Comparison of ENCODE assay signal across 20 cellular contexts in the genomic region with DNA sequence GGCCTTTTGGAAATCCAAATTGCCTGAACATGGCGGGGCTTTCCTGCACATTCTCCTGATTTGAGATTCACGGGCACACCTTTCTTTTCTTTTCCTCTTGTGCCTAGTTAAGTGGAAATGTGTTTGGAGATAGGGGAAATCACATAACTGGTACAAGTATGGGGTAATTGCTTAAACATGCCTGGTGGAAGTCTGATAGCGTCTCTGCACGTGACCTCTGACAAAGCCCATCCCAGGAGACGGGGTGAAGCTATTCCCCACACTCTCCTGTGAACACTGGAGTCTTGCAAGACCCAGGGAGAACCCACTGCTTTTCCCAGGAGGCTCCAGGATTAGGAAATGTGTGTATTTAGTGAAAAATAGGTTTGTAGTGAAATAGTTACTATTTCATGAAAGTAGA. TPM values are rescaled to one million over a fixed set of nuclear protein-coding genes. Genes with fewer than 3 reads are reported as not detected.
A peak's percentile ranks its signal among the peaks of the same experiment; 100 is the strongest.
DNase-seq lines count a peak whose midpoint lies in the region; ATAC-seq and TF ChIP-seq lines count a peak whose summit lies in the region.
"Had no signal": no experiment of that assay in that cellular context is flagged by ENCODE, and none has a peak within 500 bp of the region (broad histone marks: within the 10 kb centered on the region; RNA-seq: fewer than 3 reads in every experiment).

No MANE protein-coding gene starts in this region.

- H3K4me1 ChIP-seq in left ventricle myocardium inferior: peaks cover 46% of the 10 kb centered on the region
- H3K4me1 ChIP-seq in urinary bladder (ENCODE audit: insufficient read depth): peaks cover 1% of the 10 kb centered on the region

- H3K4me3 ChIP-seq in left ventricle myocardium inferior (no peak overlapping the region), urinary bladder (ENCODE audit: low read depth, low read length) (no peak overlapping the region)
- H3K4me3 ChIP-seq: BLaER1, GM12878 had no signal

- H3K36me3 ChIP-seq in left ventricle myocardium inferior (peaks cover 57% of the 10 kb centered on the region), urinary bladder (ENCODE audit: insufficient read depth) (peaks cover 6% of the 10 kb centered on the region)

- no peaks in the 10 kb centered on the region for H3K9me3 ChIP-seq in left ventricle myocardium inferior (replicated peaks)
- H3K9me3 ChIP-seq: BLaER1 had no signal

- H3K27me3 ChIP-seq in left ventricle myocardium inferior (ENCODE audit: low read depth): no peaks in the 10 kb centered on the region
- H3K27me3 ChIP-seq: BLaER1 had no signal

- TF ChIP-seq CTCF in left ventricle myocardium inferior (IDR thresholded peaks at IDR 0.05; ENCODE audit: borderline replicate concordance): no peak

- 80% methylated on average over 5 of the region's 5 CpGs for WGBS in urinary bladder

- H3K27ac ChIP-seq in left ventricle myocardium inferior (replicated peaks) (peak overlapping the region; percentile 63), urinary bladder (ENCODE audit: low read depth) (peak overlapping the region; percentile 13)
- H3K27ac ChIP-seq: BLaER1 had no signal

- no peak for ATAC-seq in sciatic nerve
- ATAC-seq in HG03521 (IDR thresholded peaks at IDR 0.05; ENCODE audit: unreplicated experiment): no peak
- ATAC-seq in GM19328 (IDR thresholded peaks at IDR 0.05; ENCODE audit: unreplicated experiment): no peak
- no peak for ATAC-seq in GM18502 (IDR thresholded peaks at IDR 0.05; ENCODE audit: poor library complexity, unreplicated experiment)
- ATAC-seq: GM12878, HCT116 had no signal

- intact Hi-C loops in left ventricle myocardium inferior (cut with micrococcal nuclease) (no loop called here), cardiac septum (cut with DNase I) (no loop called here), sciatic nerve (cut with DNase I) (no loop called here)

- DNase-seq in left ventricle myocardium inferior: no peak
- no peak for DNase-seq in cardiac septum (ENCODE audit: low spot score)
- peak; percentile 70 for DNase-seq in amniotic epithelial cell (ENCODE audit: low read depth)
- peak; percentile 32 for DNase-seq in sciatic nerve (ENCODE audit: low spot score)
- DNase-seq: 8988T; CD4-positive, alpha-beta memory T cell; DND-41; EL; GOT3; H7; HFFc6; IMR-90 had no signal

RNA-seq across cellular contexts. Expression of a gene that starts 2.9 kb away (rescaled TPM):
- 6.6 TPM for total RNA-seq in left ventricle myocardium inferior
- 10.8 TPM for total RNA-seq in cardiac septum
- total RNA-seq in sciatic nerve: 5.3 TPM
- 5.3 TPM for total RNA-seq in urinary bladder
- polyA plus RNA-seq in urinary bladder: 17.6 TPM
- total RNA-seq: CD4-positive, alpha-beta memory T cell had no signal
- polyA plus RNA-seq: CD14-positive monocyte had no signal

RNA-seq across cellular contexts. Expression of a gene that starts 29.3 kb away (rescaled TPM):
- 7.8 TPM for total RNA-seq in left ventricle myocardium inferior
- 66.8 TPM for total RNA-seq in cardiac septum
- total RNA-seq in sciatic nerve: 137 TPM
- total RNA-seq in urinary bladder: 12.8 TPM
- polyA plus RNA-seq in urinary bladder: 438 TPM

Comparison
In these comparisons a context has a peak if more than half of its experiments do, and no peak if none do; other contexts are left out.
1. DNase-seq: peak in amniotic epithelial cell (single experiment) and sciatic nerve (single experiment); none in left ventricle myocardium inferior (single experiment) and cardiac septum (single experiment).